Comparison of ENCODE assay signal across 25 cellular contexts in the genomic region with DNA sequence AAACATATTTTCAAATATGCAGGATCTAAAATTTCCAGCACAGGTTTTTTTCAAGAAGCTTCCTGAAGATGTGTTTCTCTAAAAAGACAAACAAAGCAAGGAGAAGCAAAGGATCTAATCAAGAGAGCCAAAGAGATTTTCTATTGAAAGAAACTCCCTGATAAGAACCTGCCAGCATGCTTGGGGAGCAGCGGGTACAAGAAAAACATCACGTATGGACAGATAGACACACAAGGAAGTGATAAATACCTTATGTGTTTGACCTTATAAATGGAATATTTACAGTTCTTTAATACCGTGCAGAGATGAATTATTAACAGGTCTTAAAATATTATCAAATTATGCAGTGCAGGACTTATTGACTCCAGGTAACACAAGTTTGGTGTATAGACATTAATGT.
"Had no signal": no experiment of that assay in that cellular context is flagged by ENCODE, and none has a peak within 500 bp of the region (broad histone marks: within the 10 kb centered on the region; RNA-seq: fewer than 3 reads in every experiment).

No MANE protein-coding gene starts in this region.

- H3K27me3 ChIP-seq: brain microvascular endothelial cell, dorsolateral prefrontal cortex, heart left ventricle had no signal

- DNase-seq: activated CD4-positive, alpha-beta memory T cell treated with anti-CD3 and anti-CD28 coated beads, Interleukin-2, amount 10 ng/mL, durations not matched to agents 7 days and 5 days; activated CD4-positive, alpha-beta T cell treated with anti-CD3 and anti-CD28 coated beads for 1 hour; activated CD4-positive, alpha-beta T cell treated with anti-CD3 and anti-CD28 coated beads for 4 hours; activated CD4-positive, alpha-beta T cell treated with anti-CD3 and anti-CD28 coated beads, Interleukin-2, amount 10 ng/mL, durations not matched to agents 7 days and 5 days; activated CD4-positive, alpha-beta T cell treated with anti-CD3 and anti-CD28 coated beads, Interleukin-2, amount 50 U/mL, for 4 hours; activated CD8-positive, alpha-beta memory T cell treated with anti-CD3 and anti-CD28 coated beads, Interleukin-2, amount 50 U/mL, for 48 hours; activated gamma-delta T cell; activated naive CD4-positive, alpha-beta T cell treated with anti-CD3 and anti-CD28 coated beads, Interleukin-2, amount 50 U/mL, for 16 hours; activated naive CD4-positive, alpha-beta T cell treated with Interleukin-2 at 50 U/mL for 16 hours; activated T-cell treated with anti-CD3 and anti-CD28 coated beads for 4 hours; activated T-cell treated with anti-CD3 and anti-CD28 coated beads, Interleukin-2, amount 50 U/mL, for 24 hours; activated T-cell treated with anti-CD3 and anti-CD28 coated beads, Interleukin-2, amount 50 U/mL, for 72 hours; amniotic stem cell; brain microvascular endothelial cell; dorsolateral prefrontal cortex; effector memory CD4-positive, alpha-beta T cell; foreskin fibroblast; glutamatergic neuron; heart left ventricle; T-helper 2 cell had no signal

- H3K9me3 ChIP-seq: heart left ventricle had no signal

- FAIRE-seq: astrocyte, bronchial epithelial cell had no signal

- H3K27ac ChIP-seq: brain microvascular endothelial cell, coronary artery, epithelial cell of prostate, heart left ventricle had no signal

- H3K36me3 ChIP-seq: brain microvascular endothelial cell, heart left ventricle had no signal

- H3K4me1 ChIP-seq: heart left ventricle had no signal

- ATAC-seq: activated T-cell treated with anti-CD3 and anti-CD28 coated beads, Interleukin-2, amount 50 U/mL, for 72 hours; heart left ventricle; WTC11 had no signal

- H3K4me3 ChIP-seq: coronary artery, dorsolateral prefrontal cortex, heart left ventricle had no signal
